8 cellular contexts compared by ENCODE assay signal in the genomic region with DNA sequence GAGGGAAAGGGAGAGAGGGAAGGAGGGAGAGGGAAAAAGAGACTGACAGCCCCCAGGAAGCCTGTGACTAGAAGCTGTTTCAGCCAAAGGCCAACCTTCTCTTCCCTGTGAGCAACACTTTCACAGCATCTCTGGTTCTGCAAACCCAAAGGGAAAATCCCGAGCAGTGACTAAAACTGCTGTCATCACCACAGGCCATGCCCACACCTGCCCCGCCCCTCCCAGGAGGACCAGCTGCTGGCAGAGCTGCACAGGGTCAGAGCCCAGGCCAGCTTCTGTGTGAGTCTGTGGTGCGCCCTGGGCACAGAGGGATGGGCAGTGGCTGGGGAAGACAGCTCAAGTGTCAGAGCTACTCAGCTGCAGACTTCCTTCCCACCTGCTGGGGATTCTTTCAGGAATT.
DNase-seq lines count a peak whose midpoint lies in the region; TF ChIP-seq lines count a peak whose summit lies in the region.

No MANE protein-coding gene starts in this region.

- H3K27ac Mint-ChIP-seq in CD14-positive monocyte = no peak overlapping the region

- no peaks in the 10 kb centered on the region for H3K36me3 ChIP-seq in sigmoid colon

- DNase-seq in CD1c-positive myeloid dendritic cell (ENCODE audit: extremely low spot score) (peak; percentile 2), NCI-H2196 treated with DMSO at 0.1 percent for 48 hours (lab: John Stamatoyannopoulos, UW; ENCODE audit: unreplicated experiment) (peak; percentile 68), cardiac fibroblast (ENCODE audit: low read depth in 2 of 2) (peak; percentile 21 to 88), sigmoid colon (peak; percentile 46), NCI-H1436 treated with DMSO at 0.1 percent for 48 hours (lab: John Stamatoyannopoulos, UW) (no peak), NCI-H446 treated with DMSO at 0.1 percent for 48 hours (lab: John Stamatoyannopoulos, UW) (no peak), CD14-positive monocyte (ENCODE audit: low spot score) (no peak)
- no peak for DNase-seq in effector CD4-positive, alpha-beta T cell

- no peak for TF ChIP-seq POLR2A in sigmoid colon (IDR thresholded peaks at IDR 0.05)

- peaks cover 0 to 9% (median 2%) of the 10 kb centered on the region in 7 donors for H3K9me3 Mint-ChIP-seq in CD14-positive monocyte

- H3K4me3 ChIP-seq in cardiac fibroblast (replicated peaks in 1 of 2; ENCODE audit: low read depth in 2 of 2, low read length in 2 of 2) = no peak overlapping the region
- H3K4me3 ChIP-seq in sigmoid colon = no peak overlapping the region

- H3K9me3 ChIP-seq in sigmoid colon = no peaks in the 10 kb centered on the region

- H3K27me3 ChIP-seq in sigmoid colon = peaks cover 0 to 36% (median 14%) of the 10 kb centered on the region in 3 donors

- TF ChIP-seq EP300 in sigmoid colon (IDR thresholded peaks at IDR 0.05) = no peak

- peaks cover 8 to 24% (median 13%) of the 10 kb centered on the region in 3 donors for H3K27me3 Mint-ChIP-seq in CD14-positive monocyte (ENCODE audit: low read depth in 3 of 3)

- no peaks in the 10 kb centered on the region for H3K36me3 Mint-ChIP-seq in CD14-positive monocyte

- intact Hi-C loops in sigmoid colon (cut with DNase I) = no loop called here
- intact Hi-C loops in CD14-positive monocyte (cut with micrococcal nuclease) = no loop called here

- TF ChIP-seq CTCF in cardiac fibroblast (IDR thresholded peaks at IDR 0.05; ENCODE audit: low read depth, low read length) = no peak
- TF ChIP-seq CTCF in sigmoid colon (IDR thresholded peaks at IDR 0.05) = no peak
- no peak for TF ChIP-seq CTCF in CD14-positive monocyte (IDR thresholded peaks at IDR 0.05)

- H3K4me1 Mint-ChIP-seq in CD14-positive monocyte = no peaks in the 10 kb centered on the region

- no peaks in the 10 kb centered on the region for H3K4me1 ChIP-seq in sigmoid colon

- no peak overlapping the region for H3K27ac ChIP-seq in sigmoid colon

- H3K4me3 Mint-ChIP-seq in CD14-positive monocyte = no peak overlapping the region

- 26 to 45% methylated on average over 3 of the region's 3 CpGs for WGBS in sigmoid colon, 2 donors

Comparison
In these comparisons a context has a peak if more than half of its experiments do, and no peak if none do; other contexts are left out.
1. DNase-seq: peak in CD1c-positive myeloid dendritic cell (single experiment), NCI-H2196 treated with DMSO at 0.1 percent for 48 hours (single experiment), cardiac fibroblast (2 of 2) and sigmoid colon (single experiment); none in NCI-H1436 treated with DMSO at 0.1 percent for 48 hours (single experiment), NCI-H446 treated with DMSO at 0.1 percent for 48 hours (single experiment), effector CD4-positive, alpha-beta T cell (single experiment) and CD14-positive monocyte (single experiment).